ENCODE assay signal across 2 cellular contexts in the genomic region with DNA sequence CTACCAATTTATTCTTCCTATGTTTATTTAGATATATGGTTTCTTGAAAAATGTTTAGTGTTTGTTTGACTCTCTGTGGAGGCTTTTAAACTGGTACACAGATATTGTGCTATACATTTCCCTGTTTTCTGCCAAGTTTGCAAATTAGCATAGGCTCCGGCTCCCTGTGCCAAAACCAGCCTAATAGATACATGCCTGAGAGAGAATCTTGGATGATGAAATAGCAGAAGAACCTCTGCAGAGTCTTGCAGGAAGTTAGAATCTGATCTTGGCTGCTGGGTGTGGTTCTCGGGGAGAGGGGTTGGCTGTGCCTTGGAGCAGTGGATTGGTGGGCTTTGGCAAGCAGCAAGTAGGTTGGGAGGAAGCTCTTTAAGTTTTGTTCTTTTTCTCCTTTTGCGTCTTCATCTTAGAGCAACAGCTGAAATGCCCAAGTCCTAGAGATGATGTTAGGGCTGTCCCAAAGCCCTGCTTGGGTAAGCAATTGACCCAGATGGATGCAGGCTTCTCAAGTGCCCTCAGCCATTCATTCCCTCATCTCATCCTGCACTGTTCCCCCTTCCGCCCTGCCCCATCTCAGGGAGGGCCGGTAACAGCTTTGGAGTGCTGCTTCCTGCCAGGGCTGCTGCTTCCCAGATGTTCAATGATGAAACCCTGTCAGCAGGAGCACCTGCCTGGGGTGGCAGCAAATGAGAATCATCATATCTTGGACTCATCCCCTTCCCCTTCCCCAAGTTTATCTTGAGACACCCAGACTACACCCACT.
TF ChIP-seq lines count a peak whose summit lies in the region.

No MANE protein-coding gene starts in this region.

TF ChIP-seq in HepG2, 621 proteins besides CTCF, POLR2A, EP300 and RAD21:
- TF ChIP-seq FIP1L1 (IDR thresholded peaks at IDR 0.05; ENCODE audit: borderline replicate concordance, insufficient read depth, low read depth, low read length), result no peak
- TF ChIP-seq MAFF (IDR thresholded peaks at IDR 0.05; ENCODE audit: low read depth, low read length), result peak; percentile 30; the same call in 1 of the 2 replicates
- TF ChIP-seq MAFK (conservative IDR thresholded peaks at IDR 0.05 in 1 of 2, IDR thresholded peaks at IDR 0.05 in 1 of 2; ENCODE audit: low read length in 2 of 2), result peak; percentile 41 to 47; a peak in 2 of 4 replicates
- TF ChIP-seq NFE2L2 (IDR thresholded peaks at IDR 0.05; ENCODE audit: low read length), result no peak
- TF ChIP-seq YEATS4 (CRISPR knock-in tag; IDR thresholded peaks at IDR 0.05; ENCODE audit: borderline replicate concordance), result no peak
- TF ChIP-seq ZNF451 (CRISPR knock-in tag; IDR thresholded peaks at IDR 0.05), result no peak
- no peak for TF ChIP-seq ZNF605 (CRISPR knock-in tag; IDR thresholded peaks at IDR 0.05)

TF ChIP-seq in H1, 55 proteins besides CTCF, POLR2A, EP300 and RAD21:
- no peak for TF ChIP-seq POU5F1 (IDR thresholded peaks at IDR 0.05; ENCODE audit: low read depth, low read length)
- no peak for TF ChIP-seq SP4 (IDR thresholded peaks at IDR 0.05; ENCODE audit: low read length)
- TF ChIP-seq BRCA1 (IDR thresholded peaks at IDR 0.05; ENCODE audit: low read depth, low read length), result no peak
- TF ChIP-seq SAP30 (IDR thresholded peaks at IDR 0.05; ENCODE audit: insufficient read depth, insufficient replicate concordance, low read length), result no peak
- TF ChIP-seq JUND (IDR thresholded peaks at IDR 0.05; ENCODE audit: low read length), result no peak
- TF ChIP-seq GABPA (IDR thresholded peaks at IDR 0.05; ENCODE audit: borderline replicate concordance, insufficient read depth, low read length), result no peak
- TF ChIP-seq HDAC2 (IDR thresholded peaks at IDR 0.05; ENCODE audit: borderline replicate concordance in 1 of 2, low read depth in 2 of 2, low read length in 2 of 2), result no peak
- no peak for TF ChIP-seq RXRA (IDR thresholded peaks at IDR 0.05; ENCODE audit: insufficient read depth, low read depth, low read length)
- no peak for TF ChIP-seq CBX5 (IDR thresholded peaks at IDR 0.05; ENCODE audit: low read depth, low read length)
- TF ChIP-seq, protein P1, sequence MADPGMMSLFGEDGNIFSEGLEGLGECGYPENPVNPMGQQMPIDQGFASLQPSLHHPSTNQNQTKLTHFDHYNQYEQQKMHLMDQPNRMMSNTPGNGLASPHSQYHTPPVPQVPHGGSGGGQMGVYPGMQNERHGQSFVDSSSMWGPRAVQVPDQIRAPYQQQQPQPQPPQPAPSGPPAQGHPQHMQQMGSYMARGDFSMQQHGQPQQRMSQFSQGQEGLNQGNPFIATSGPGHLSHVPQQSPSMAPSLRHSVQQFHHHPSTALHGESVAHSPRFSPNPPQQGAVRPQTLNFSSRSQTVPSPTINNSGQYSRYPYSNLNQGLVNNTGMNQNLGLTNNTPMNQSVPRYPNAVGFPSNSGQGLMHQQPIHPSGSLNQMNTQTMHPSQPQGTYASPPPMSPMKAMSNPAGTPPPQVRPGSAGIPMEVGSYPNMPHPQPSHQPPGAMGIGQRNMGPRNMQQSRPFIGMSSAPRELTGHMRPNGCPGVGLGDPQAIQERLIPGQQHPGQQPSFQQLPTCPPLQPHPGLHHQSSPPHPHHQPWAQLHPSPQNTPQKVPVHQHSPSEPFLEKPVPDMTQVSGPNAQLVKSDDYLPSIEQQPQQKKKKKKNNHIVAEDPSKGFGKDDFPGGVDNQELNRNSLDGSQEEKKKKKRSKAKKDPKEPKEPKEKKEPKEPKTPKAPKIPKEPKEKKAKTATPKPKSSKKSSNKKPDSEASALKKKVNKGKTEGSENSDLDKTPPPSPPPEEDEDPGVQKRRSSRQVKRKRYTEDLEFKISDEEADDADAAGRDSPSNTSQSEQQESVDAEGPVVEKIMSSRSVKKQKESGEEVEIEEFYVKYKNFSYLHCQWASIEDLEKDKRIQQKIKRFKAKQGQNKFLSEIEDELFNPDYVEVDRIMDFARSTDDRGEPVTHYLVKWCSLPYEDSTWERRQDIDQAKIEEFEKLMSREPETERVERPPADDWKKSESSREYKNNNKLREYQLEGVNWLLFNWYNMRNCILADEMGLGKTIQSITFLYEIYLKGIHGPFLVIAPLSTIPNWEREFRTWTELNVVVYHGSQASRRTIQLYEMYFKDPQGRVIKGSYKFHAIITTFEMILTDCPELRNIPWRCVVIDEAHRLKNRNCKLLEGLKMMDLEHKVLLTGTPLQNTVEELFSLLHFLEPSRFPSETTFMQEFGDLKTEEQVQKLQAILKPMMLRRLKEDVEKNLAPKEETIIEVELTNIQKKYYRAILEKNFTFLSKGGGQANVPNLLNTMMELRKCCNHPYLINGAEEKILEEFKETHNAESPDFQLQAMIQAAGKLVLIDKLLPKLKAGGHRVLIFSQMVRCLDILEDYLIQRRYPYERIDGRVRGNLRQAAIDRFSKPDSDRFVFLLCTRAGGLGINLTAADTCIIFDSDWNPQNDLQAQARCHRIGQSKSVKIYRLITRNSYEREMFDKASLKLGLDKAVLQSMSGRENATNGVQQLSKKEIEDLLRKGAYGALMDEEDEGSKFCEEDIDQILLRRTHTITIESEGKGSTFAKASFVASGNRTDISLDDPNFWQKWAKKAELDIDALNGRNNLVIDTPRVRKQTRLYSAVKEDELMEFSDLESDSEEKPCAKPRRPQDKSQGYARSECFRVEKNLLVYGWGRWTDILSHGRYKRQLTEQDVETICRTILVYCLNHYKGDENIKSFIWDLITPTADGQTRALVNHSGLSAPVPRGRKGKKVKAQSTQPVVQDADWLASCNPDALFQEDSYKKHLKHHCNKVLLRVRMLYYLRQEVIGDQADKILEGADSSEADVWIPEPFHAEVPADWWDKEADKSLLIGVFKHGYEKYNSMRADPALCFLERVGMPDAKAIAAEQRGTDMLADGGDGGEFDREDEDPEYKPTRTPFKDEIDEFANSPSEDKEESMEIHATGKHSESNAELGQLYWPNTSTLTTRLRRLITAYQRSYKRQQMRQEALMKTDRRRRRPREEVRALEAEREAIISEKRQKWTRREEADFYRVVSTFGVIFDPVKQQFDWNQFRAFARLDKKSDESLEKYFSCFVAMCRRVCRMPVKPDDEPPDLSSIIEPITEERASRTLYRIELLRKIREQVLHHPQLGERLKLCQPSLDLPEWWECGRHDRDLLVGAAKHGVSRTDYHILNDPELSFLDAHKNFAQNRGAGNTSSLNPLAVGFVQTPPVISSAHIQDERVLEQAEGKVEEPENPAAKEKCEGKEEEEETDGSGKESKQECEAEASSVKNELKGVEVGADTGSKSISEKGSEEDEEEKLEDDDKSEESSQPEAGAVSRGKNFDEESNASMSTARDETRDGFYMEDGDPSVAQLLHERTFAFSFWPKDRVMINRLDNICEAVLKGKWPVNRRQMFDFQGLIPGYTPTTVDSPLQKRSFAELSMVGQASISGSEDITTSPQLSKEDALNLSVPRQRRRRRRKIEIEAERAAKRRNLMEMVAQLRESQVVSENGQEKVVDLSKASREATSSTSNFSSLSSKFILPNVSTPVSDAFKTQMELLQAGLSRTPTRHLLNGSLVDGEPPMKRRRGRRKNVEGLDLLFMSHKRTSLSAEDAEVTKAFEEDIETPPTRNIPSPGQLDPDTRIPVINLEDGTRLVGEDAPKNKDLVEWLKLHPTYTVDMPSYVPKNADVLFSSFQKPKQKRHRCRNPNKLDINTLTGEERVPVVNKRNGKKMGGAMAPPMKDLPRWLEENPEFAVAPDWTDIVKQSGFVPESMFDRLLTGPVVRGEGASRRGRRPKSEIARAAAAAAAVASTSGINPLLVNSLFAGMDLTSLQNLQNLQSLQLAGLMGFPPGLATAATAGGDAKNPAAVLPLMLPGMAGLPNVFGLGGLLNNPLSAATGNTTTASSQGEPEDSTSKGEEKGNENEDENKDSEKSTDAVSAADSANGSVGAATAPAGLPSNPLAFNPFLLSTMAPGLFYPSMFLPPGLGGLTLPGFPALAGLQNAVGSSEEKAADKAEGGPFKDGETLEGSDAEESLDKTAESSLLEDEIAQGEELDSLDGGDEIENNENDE (IDR thresholded peaks at IDR 0.05; ENCODE audit: insufficient replicate concordance, low read length), result no peak
- no peak for TF ChIP-seq EZH2 (IDR thresholded peaks at IDR 0.05; ENCODE audit: low read depth, low read length, severe bottlenecking)
- no peak for TF ChIP-seq NANOG (IDR thresholded peaks at IDR 0.05; ENCODE audit: insufficient read depth, low read depth, low read length, poor library complexity, severe bottlenecking)
- TF ChIP-seq, protein P2, sequence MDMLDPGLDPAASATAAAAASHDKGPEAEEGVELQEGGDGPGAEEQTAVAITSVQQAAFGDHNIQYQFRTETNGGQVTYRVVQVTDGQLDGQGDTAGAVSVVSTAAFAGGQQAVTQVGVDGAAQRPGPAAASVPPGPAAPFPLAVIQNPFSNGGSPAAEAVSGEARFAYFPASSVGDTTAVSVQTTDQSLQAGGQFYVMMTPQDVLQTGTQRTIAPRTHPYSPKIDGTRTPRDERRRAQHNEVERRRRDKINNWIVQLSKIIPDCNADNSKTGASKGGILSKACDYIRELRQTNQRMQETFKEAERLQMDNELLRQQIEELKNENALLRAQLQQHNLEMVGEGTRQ (IDR thresholded peaks at IDR 0.05; ENCODE audit: low read length), result no peak
- TF ChIP-seq, protein P3, sequence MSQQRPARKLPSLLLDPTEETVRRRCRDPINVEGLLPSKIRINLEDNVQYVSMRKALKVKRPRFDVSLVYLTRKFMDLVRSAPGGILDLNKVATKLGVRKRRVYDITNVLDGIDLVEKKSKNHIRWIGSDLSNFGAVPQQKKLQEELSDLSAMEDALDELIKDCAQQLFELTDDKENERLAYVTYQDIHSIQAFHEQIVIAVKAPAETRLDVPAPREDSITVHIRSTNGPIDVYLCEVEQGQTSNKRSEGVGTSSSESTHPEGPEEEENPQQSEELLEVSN (IDR thresholded peaks at IDR 0.05), result no peak
- no peak for TF ChIP-seq MAFK (IDR thresholded peaks at IDR 0.05; ENCODE audit: low read depth, low read length)
- TF ChIP-seq, protein P4, sequence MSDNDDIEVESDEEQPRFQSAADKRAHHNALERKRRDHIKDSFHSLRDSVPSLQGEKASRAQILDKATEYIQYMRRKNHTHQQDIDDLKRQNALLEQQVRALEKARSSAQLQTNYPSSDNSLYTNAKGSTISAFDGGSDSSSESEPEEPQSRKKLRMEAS (IDR thresholded peaks at IDR 0.05), result no peak
